ENCODE assay signal across 11 cellular contexts in genomic region chr12:78392918-78393317, GRCh38.
DNase-seq lines count a peak whose midpoint lies in the region; ATAC-seq and TF ChIP-seq lines count a peak whose summit lies in the region.
"Had no signal": no experiment of that assay in that cellular context is flagged by ENCODE, and none has a peak within 500 bp of the region (broad histone marks: within the 10 kb centered on the region; RNA-seq: fewer than 3 reads in every experiment).

No MANE protein-coding gene starts in this region.

- ATAC-seq in heart left ventricle: no peak

- no peaks in the 10 kb centered on the region for H3K9me3 ChIP-seq in cardiac muscle cell (ENCODE audit: low read depth)
- no peaks in the 10 kb centered on the region for H3K9me3 ChIP-seq in heart left ventricle
- H3K9me3 ChIP-seq in suprapubic skin: no peaks in the 10 kb centered on the region
- H3K9me3 ChIP-seq: SJCRH30 had no signal

- H3K36me3 ChIP-seq in cardiac muscle cell (no peaks in the 10 kb centered on the region), heart left ventricle (no peaks in the 10 kb centered on the region), suprapubic skin (no peaks in the 10 kb centered on the region)
- H3K36me3 ChIP-seq: SJCRH30 had no signal

- TF ChIP-seq EP300 in suprapubic skin (IDR thresholded peaks at IDR 0.05): no peak

- TF ChIP-seq POLR2A in heart left ventricle (IDR thresholded peaks at IDR 0.05) (no peak), suprapubic skin (IDR thresholded peaks at IDR 0.05) (no peak)

- 47 to 56% (median 54%) methylated on average over 2 of the region's 2 CpGs for WGBS in heart left ventricle, 4 donors
- 31% methylated on average over 2 of the region's 2 CpGs for WGBS in suprapubic skin

- H3K27ac ChIP-seq in cardiac muscle cell (no peak overlapping the region), heart left ventricle (no peak overlapping the region), suprapubic skin (no peak overlapping the region)
- H3K27ac ChIP-seq: SJCRH30 had no signal

- H3K4me1 ChIP-seq in cardiac muscle cell (ENCODE audit: low read depth): no peaks in the 10 kb centered on the region
- no peaks in the 10 kb centered on the region for H3K4me1 ChIP-seq in heart left ventricle
- no peaks in the 10 kb centered on the region for H3K4me1 ChIP-seq in suprapubic skin

- DNase-seq in cardiac muscle cell (ENCODE audit: low read depth in 1 of 2, low spot score in 1 of 2) (peak in 1 of 2 donors; percentile 26), heart left ventricle (no peak), OCI-M1 (lab: John Stamatoyannopoulos, UW) (peak; percentile 60), fibroblast of pulmonary artery (ENCODE audit: low read depth) (peak; percentile 46), iPS-NIHi7 (ENCODE audit: extremely low spot score) (no peak), NAMALWA (ENCODE audit: low spot score) (no peak), suprapubic skin (ENCODE audit: low spot score in 2 of 2) (no peak)
- no peak for DNase-seq in stimulated activated CD4-positive, alpha-beta T cell treated with anti-CD3 and anti-CD28 coated beads, Interleukin-2, amount 100 ng/mL, for 24 hours
- DNase-seq: CD4-positive, alpha-beta memory T cell; glutamatergic neuron had no signal

- H3K4me3 ChIP-seq in cardiac muscle cell (no peak overlapping the region), heart left ventricle (no peak overlapping the region), fibroblast of pulmonary artery (replicated peaks; ENCODE audit: low read depth, low read length) (no peak overlapping the region), suprapubic skin (no peak overlapping the region)
- H3K4me3 ChIP-seq: SJCRH30 had no signal

- intact Hi-C loops in heart left ventricle (cut with DNase I): loop anchor here in 1 of 10 donors (10.0 kb wide), 1 partner anchor 952 kb away; no protein-coding TSS in a partner anchor

- no peaks in the 10 kb centered on the region for H3K27me3 ChIP-seq in cardiac muscle cell
- H3K27me3 ChIP-seq in heart left ventricle: no peaks in the 10 kb centered on the region
- no peaks in the 10 kb centered on the region for H3K27me3 ChIP-seq in suprapubic skin
- H3K27me3 ChIP-seq: SJCRH30 had no signal

- TF ChIP-seq CTCF in cardiac muscle cell (IDR thresholded peaks at IDR 0.05; ENCODE audit: low read depth, low read length) (peak; percentile 21), heart left ventricle (IDR thresholded peaks at IDR 0.05) (no peak), fibroblast of pulmonary artery (IDR thresholded peaks at IDR 0.05; ENCODE audit: low read length, missing control alignments) (peak; percentile 13), suprapubic skin (IDR thresholded peaks at IDR 0.05) (no peak)

Comparison
In these comparisons a context has a peak if more than half of its experiments do, and no peak if none do; other contexts are left out.
1. CTCF ChIP-seq: peak in cardiac muscle cell (single experiment) and fibroblast of pulmonary artery (single experiment); none in heart left ventricle (0 of 12) and suprapubic skin (0 of 2).
2. DNase-seq: peak in OCI-M1 (single experiment) and fibroblast of pulmonary artery (single experiment); none in heart left ventricle (0 of 5), stimulated activated CD4-positive, alpha-beta T cell treated with anti-CD3 and anti-CD28 coated beads, Interleukin-2, amount 100 ng/mL, for 24 hours (0 of 2), iPS-NIHi7 (single experiment), NAMALWA (single experiment) and suprapubic skin (0 of 2).